ENCODE assay signal across 14 cellular contexts in genomic region chr2:146489386-146489785, GRCh38.
"Had no signal": no experiment of that assay in that cellular context is flagged by ENCODE, and none has a peak within 500 bp of the region (broad histone marks: within the 10 kb centered on the region; RNA-seq: fewer than 3 reads in every experiment).

No MANE protein-coding gene starts in this region.

- H3K27me3 ChIP-seq: esophagus squamous epithelium, thyroid gland had no signal

- H3K9me3 ChIP-seq: ovary, thyroid gland had no signal

- H3K4me1 ChIP-seq: esophagus squamous epithelium, thyroid gland had no signal

- DNase-seq: activated CD4-positive, alpha-beta T cell treated with anti-CD3 and anti-CD28 coated beads, Interleukin-2, amount 10 ng/mL, durations not matched to agents 7 days and 5 days; activated CD8-positive, alpha-beta memory T cell treated with anti-CD3 and anti-CD28 coated beads, Interleukin-2, amount 50 U/mL, for 48 hours; activated naive CD4-positive, alpha-beta T cell treated with Interleukin-2 at 50 U/mL for 16 hours; activated naive CD8-positive, alpha-beta T cell treated with anti-CD3 and anti-CD28 coated beads, Interleukin-2, amount 50 U/mL, for 24 hours; central memory CD4-positive, alpha-beta T cell; esophagus squamous epithelium; foreskin melanocyte; head of caudate nucleus; immature natural killer cell; ovary; thyroid gland had no signal

- H3K27ac ChIP-seq: coronary artery, esophagus squamous epithelium, ovary, thyroid gland had no signal

- ATAC-seq: activated naive CD8-positive, alpha-beta T cell treated with anti-CD3 and anti-CD28 coated beads, Interleukin-2, amount 50 U/mL, for 24 hours; stimulated activated memory B cell treated with anti-CD40 and anti-IgM and Interleukin-4, amounts not matched to agents 10 μg/mL and 1 μg/mL and 100 μg/mL, for 72 hours had no signal

- H3K4me3 ChIP-seq: coronary artery, esophagus squamous epithelium, lung, ovary, thyroid gland had no signal

- H3K36me3 ChIP-seq: esophagus squamous epithelium, ovary, thyroid gland had no signal
